ENCODE assay signal across 1 cellular context in the genomic region with DNA sequence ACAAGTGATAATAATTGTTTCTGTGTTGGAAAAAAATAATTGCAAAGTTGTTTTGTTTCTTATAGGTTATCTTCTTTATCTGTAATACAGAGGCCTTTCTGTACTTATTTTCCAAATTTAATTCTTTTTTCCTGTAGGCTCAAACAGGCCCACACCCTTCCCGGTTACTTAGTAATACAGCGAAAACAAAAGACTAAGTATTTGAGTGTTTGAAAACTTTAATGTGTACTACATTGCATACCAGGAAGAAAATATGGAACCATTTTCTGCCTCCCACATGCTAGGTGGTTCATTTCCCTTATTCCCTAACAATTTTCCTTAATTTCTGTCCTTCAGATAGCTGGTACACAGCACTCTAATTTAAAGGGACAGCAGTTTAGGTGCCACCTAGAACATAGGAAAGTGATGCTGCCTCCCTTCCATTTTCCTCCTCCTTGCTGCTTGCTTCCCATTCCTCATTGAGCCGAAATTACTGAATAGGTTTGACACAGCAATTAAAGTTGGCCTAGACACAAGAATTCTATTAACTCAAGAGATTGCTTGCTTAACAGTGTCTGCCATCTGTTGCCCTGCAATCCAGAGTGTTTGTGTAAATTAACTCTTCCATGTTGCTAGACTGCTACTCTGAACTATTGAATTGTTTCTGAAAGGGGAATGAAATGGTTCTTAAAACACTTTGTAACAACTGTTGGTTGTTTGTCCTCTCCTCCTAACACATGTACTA.
TF ChIP-seq lines count a peak whose summit lies in the region.

No MANE protein-coding gene starts in this region.

TF ChIP-seq in GM23338, 12 proteins besides CTCF, POLR2A, EP300 and RAD21 (continued from another document):
- TF ChIP-seq, protein P1, sequence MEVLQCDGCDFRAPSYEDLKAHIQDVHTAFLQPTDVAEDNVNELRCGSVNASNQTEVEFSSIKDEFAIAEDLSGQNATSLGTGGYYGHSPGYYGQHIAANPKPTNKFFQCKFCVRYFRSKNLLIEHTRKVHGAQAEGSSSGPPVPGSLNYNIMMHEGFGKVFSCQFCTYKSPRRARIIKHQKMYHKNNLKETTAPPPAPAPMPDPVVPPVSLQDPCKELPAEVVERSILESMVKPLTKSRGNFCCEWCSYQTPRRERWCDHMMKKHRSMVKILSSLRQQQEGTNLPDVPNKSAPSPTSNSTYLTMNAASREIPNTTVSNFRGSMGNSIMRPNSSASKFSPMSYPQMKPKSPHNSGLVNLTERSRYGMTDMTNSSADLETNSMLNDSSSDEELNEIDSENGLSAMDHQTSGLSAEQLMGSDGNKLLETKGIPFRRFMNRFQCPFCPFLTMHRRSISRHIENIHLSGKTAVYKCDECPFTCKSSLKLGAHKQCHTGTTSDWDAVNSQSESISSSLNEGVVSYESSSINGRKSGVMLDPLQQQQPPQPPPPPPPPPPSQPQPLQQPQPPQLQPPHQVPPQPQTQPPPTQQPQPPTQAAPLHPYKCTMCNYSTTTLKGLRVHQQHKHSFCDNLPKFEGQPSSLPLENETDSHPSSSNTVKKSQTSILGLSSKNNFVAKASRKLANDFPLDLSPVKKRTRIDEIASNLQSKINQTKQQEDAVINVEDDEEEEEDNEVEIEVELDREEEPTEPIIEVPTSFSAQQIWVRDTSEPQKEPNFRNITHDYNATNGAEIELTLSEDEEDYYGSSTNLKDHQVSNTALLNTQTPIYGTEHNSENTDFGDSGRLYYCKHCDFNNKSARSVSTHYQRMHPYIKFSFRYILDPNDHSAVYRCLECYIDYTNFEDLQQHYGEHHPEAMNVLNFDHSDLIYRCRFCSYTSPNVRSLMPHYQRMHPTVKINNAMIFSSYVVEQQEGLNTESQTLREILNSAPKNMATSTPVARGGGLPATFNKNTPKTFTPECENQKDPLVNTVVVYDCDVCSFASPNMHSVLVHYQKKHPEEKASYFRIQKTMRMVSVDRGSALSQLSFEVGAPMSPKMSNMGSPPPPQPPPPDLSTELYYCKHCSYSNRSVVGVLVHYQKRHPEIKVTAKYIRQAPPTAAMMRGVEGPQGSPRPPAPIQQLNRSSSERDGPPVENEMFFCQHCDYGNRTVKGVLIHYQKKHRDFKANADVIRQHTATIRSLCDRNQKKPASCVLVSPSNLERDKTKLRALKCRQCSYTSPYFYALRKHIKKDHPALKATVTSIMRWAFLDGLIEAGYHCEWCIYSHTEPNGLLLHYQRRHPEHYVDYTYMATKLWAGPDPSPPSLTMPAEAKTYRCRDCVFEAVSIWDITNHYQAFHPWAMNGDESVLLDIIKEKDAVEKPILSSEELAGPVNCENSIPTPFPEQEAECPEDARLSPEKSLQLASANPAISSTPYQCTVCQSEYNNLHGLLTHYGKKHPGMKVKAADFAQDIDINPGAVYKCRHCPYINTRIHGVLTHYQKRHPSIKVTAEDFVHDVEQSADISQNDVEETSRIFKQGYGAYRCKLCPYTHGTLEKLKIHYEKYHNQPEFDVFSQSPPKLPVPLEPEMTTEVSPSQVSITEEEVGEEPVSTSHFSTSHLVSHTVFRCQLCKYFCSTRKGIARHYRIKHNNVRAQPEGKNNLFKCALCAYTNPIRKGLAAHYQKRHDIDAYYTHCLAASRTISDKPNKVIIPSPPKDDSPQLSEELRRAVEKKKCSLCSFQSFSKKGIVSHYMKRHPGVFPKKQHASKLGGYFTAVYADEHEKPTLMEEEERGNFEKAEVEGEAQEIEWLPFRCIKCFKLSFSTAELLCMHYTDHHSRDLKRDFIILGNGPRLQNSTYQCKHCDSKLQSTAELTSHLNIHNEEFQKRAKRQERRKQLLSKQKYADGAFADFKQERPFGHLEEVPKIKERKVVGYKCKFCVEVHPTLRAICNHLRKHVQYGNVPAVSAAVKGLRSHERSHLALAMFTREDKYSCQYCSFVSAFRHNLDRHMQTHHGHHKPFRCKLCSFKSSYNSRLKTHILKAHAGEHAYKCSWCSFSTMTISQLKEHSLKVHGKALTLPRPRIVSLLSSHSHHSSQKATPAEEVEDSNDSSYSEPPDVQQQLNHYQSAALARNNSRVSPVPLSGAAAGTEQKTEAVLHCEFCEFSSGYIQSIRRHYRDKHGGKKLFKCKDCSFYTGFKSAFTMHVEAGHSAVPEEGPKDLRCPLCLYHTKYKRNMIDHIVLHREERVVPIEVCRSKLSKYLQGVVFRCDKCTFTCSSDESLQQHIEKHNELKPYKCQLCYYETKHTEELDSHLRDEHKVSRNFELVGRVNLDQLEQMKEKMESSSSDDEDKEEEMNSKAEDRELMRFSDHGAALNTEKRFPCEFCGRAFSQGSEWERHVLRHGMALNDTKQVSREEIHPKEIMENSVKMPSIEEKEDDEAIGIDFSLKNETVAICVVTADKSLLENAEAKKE (CRISPR knock-in tag; IDR thresholded peaks at IDR 0.05), result no peak
- TF ChIP-seq STAT1 (IDR thresholded peaks at IDR 0.05; ENCODE audit: unreplicated experiment), result no peak
- no peak for TF ChIP-seq CREB1 (CRISPR knock-in tag; IDR thresholded peaks at IDR 0.05; ENCODE audit: low read depth)
- TF ChIP-seq ZNF114 (CRISPR knock-in tag; IDR thresholded peaks at IDR 0.05), result no peak
- no peak for TF ChIP-seq JUNB (IDR thresholded peaks at IDR 0.05; ENCODE audit: unreplicated experiment)
- no peak for TF ChIP-seq EZH2phosphoT487 (IDR thresholded peaks at IDR 0.05; ENCODE audit: unreplicated experiment)
TF ChIP-seq in GM23338: peak in this region for 0.
